Comparison of ENCODE assay signal across 11 cellular contexts in genomic region chr5:78886650-78887230, GRCh38.
A peak's percentile ranks its signal among the peaks of the same experiment; 100 is the strongest.
DNase-seq lines count a peak whose midpoint lies in the region; ATAC-seq, FAIRE-seq and TF ChIP-seq lines count a peak whose summit lies in the region.
"Had no signal": no experiment of that assay in that cellular context is flagged by ENCODE, and none has a peak within 500 bp of the region (broad histone marks: within the 10 kb centered on the region; RNA-seq: fewer than 3 reads in every experiment).

No MANE protein-coding gene starts in this region.

- H3K27me3 ChIP-seq in GM06990 (replicated peaks; ENCODE audit: control insufficient read depth, insufficient read depth, low read length) (no peaks in the 10 kb centered on the region), gastroesophageal sphincter (no peaks in the 10 kb centered on the region)
- H3K27me3 ChIP-seq: neutrophil, SJSA1 had no signal

- no peaks in the 10 kb centered on the region for H3K36me3 ChIP-seq in GM06990 (ENCODE audit: control insufficient read depth, insufficient read depth, low read length)
- peaks cover 0 to 3% of the 10 kb centered on the region in 2 donors for H3K36me3 ChIP-seq in gastroesophageal sphincter
- H3K36me3 ChIP-seq: SJSA1 had no signal

- no peak overlapping the region for H3K27ac Mint-ChIP-seq in activated CD4-positive, alpha-beta T cell treated with anti-CD3 and anti-CD28 coated beads, Interleukin-2, amount 10 ng/mL, durations not matched to agents 24 days and 14 days
- H3K27ac Mint-ChIP-seq: stimulated activated naive CD8-positive, alpha-beta T cell treated with anti-CD3 and anti-CD28 coated beads, Interleukin-15, Interleukin-2, amounts not matched to agents 100 ng/mL and 50 ng/mL, for 24 hours had no signal

- H3K9me3 Mint-ChIP-seq in activated CD4-positive, alpha-beta T cell treated with anti-CD3 and anti-CD28 coated beads, Interleukin-2, amount 10 ng/mL, durations not matched to agents 24 days and 14 days: no peaks in the 10 kb centered on the region
- H3K9me3 Mint-ChIP-seq: stimulated activated naive CD8-positive, alpha-beta T cell treated with anti-CD3 and anti-CD28 coated beads, Interleukin-15, Interleukin-2, amounts not matched to agents 100 ng/mL and 50 ng/mL, for 24 hours had no signal

- peak; percentile 45 for TF ChIP-seq CTCF in GM06990 (IDR thresholded peaks at IDR 0.05; ENCODE audit: insufficient read depth, low read length, poor library complexity, severe bottlenecking)
- TF ChIP-seq CTCF in gastroesophageal sphincter (IDR thresholded peaks at IDR 0.05): peak; percentile 17 to 53 (median 32)

- no peak overlapping the region for H3K4me3 ChIP-seq in GM06990 (replicated peaks; ENCODE audit: low read depth, low read length)
- no peak overlapping the region for H3K4me3 ChIP-seq in gastroesophageal sphincter
- H3K4me3 ChIP-seq: SJSA1 had no signal

- WGBS in gastroesophageal sphincter (ENCODE audit: low coverage in 1 of 2), 2 donors: 79 to 80% methylated on average over 2 of the region's 2 CpGs

- peak; percentile 40 for FAIRE-seq in A204.1 (lab: Jason Lieb, UNC)

- H3K4me3 Mint-ChIP-seq in activated CD4-positive, alpha-beta T cell treated with anti-CD3 and anti-CD28 coated beads, Interleukin-2, amount 10 ng/mL, durations not matched to agents 24 days and 14 days: no peak overlapping the region
- H3K4me3 Mint-ChIP-seq: stimulated activated naive CD8-positive, alpha-beta T cell treated with anti-CD3 and anti-CD28 coated beads, Interleukin-15, Interleukin-2, amounts not matched to agents 100 ng/mL and 50 ng/mL, for 24 hours had no signal

- in situ Hi-C loops in SK-MEL-5 (cut with HindIII; ENCODE audit: low pct_unique_long_range_greater_than_20kb, low sequenced_read_pairs): no loop called here

- H3K27me3 Mint-ChIP-seq in activated CD4-positive, alpha-beta T cell treated with anti-CD3 and anti-CD28 coated beads, Interleukin-2, amount 10 ng/mL, durations not matched to agents 24 days and 14 days: peaks cover 2% of the 10 kb centered on the region
- H3K27me3 Mint-ChIP-seq: stimulated activated naive CD8-positive, alpha-beta T cell treated with anti-CD3 and anti-CD28 coated beads, Interleukin-15, Interleukin-2, amounts not matched to agents 100 ng/mL and 50 ng/mL, for 24 hours had no signal

- peaks cover 9% of the 10 kb centered on the region for H3K4me1 Mint-ChIP-seq in activated CD4-positive, alpha-beta T cell treated with anti-CD3 and anti-CD28 coated beads, Interleukin-2, amount 10 ng/mL, durations not matched to agents 24 days and 14 days

- intact Hi-C loops in activated CD4-positive, alpha-beta T cell treated with anti-CD3 and anti-CD28 coated beads, Interleukin-2, amount 10 ng/mL, durations not matched to agents 24 days and 14 days (cut with micrococcal nuclease): loop anchor here (5.0 kb wide), 2 partner anchors 76 to 246 kb away; no protein-coding TSS in a partner anchor

- no peak for TF ChIP-seq EP300 in gastroesophageal sphincter (IDR thresholded peaks at IDR 0.05)

- ATAC-seq in gastroesophageal sphincter (no peak), GM19463 (IDR thresholded peaks at IDR 0.05; ENCODE audit: unreplicated experiment) (no peak)

- H3K4me1 ChIP-seq in gastroesophageal sphincter: peaks cover 0 to 21% (median 3%) of the 10 kb centered on the region in 3 donors

- DNase-seq in GM06990 (ENCODE audit: extremely low read depth, insufficient read length) (no peak), SK-MEL-5 (ENCODE audit: low read depth, low spot score) (peak; percentile 38), NCI-H2171 treated with DMSO at 0.1 percent for 48 hours (lab: John Stamatoyannopoulos, UW) (no peak)
- no peak for DNase-seq in activated CD4-positive, CD25-positive, alpha-beta regulatory T cell (lab: John Stamatoyannopoulos, UW)
- DNase-seq in activated CD4-positive, alpha-beta T cell treated with anti-CD3 and anti-CD28 coated beads, Interleukin-2, amount 10 ng/mL, durations not matched to agents 24 days and 14 days: no peak

- no peak for TF ChIP-seq POLR2A in gastroesophageal sphincter (IDR thresholded peaks at IDR 0.05)

- H3K27ac ChIP-seq in gastroesophageal sphincter: no peak overlapping the region
- H3K27ac ChIP-seq: neutrophil, SJSA1 had no signal

- no peaks in the 10 kb centered on the region for H3K9me3 ChIP-seq in gastroesophageal sphincter
- H3K9me3 ChIP-seq: neutrophil, SJSA1 had no signal

- H3K36me3 Mint-ChIP-seq in activated CD4-positive, alpha-beta T cell treated with anti-CD3 and anti-CD28 coated beads, Interleukin-2, amount 10 ng/mL, durations not matched to agents 24 days and 14 days (ENCODE audit: low read depth): no peaks in the 10 kb centered on the region
